ENCODE assay signal across 10 cellular contexts in the genomic region with DNA sequence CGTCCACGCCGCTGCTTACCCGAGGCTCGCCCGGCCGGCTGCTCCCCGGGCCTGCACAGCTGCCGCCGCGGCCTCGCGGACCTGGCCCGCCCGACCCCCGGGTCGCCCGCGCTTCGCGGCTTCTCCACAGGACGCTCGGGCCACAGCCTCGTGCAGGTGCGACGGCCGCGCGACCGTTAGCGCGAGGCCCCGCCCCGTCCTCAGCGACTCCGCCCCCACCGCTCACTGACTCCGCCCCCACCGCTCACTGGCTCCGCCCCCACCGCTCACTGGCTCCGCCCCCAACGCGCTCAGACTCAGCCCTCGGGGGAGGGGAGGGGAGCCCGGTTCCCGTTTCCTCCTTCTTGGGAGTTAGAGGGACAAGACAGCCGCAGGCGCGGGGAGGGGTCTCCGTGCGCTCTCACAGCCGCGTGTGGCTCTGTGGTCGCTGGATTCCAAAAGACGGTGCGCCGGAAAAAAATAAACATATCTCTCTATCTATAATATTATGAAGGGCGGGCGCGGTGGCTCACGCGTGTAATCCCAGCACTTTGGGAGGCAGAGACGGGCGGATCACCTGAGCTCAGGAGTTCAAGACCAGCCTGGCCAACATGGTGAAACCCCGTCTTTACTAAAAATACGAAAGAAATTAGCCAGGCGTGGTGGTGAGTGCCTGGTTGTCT. TPM values are rescaled to one million over a fixed set of nuclear protein-coding genes. Genes with fewer than 3 reads are reported as not detected.
DNase-seq lines count a peak whose midpoint lies in the region; ATAC-seq and TF ChIP-seq lines count a peak whose summit lies in the region.
"Had no signal": no experiment of that assay in that cellular context is flagged by ENCODE, and none has a peak within 500 bp of the region (broad histone marks: within the 10 kb centered on the region; RNA-seq: fewer than 3 reads in every experiment).

A gene with protein sequence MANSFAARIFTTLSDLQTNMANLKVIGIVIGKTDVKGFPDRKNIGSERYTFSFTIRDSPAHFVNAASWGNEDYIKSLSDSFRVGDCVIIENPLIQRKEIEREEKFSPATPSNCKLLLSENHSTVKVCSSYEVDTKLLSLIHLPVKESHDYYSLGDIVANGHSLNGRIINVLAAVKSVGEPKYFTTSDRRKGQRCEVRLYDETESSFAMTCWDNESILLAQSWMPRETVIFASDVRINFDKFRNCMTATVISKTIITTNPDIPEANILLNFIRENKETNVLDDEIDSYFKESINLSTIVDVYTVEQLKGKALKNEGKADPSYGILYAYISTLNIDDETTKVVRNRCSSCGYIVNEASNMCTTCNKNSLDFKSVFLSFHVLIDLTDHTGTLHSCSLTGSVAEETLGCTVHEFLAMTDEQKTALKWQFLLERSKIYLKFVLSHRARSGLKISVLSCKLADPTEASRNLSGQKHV (minus strand): TSS at position 191 of the 662 bp plus-strand sequence. CDS start 3,989 bp downstream, outside the sequence.

- RAD21 ChIA-PET in HCT116 (lab: Charles Lee; ENCODE audit: low non-redundant PET in 1 of 2, low total read pairs in 2 of 2, uncharacterized antibody in 2 of 2, unreplicated experiment in 2 of 2), result interaction anchor here (0.6 to 0.7 kb wide), 3 partner anchors 12 to 77 kb away, joined by 3 to 5 read pairs (median 3); no protein-coding TSS in a partner anchor

- H3K9me2 ChIP-seq in HCT116 (ENCODE audit: insufficient read depth), result no peaks in the 10 kb centered on the region

- peaks cover 3% of the 10 kb centered on the region for H3K4me1 Mint-ChIP-seq in activated CD4-positive, alpha-beta T cell treated with anti-CD3 and anti-CD28 coated beads, Interleukin-2, amount 10 ng/mL, durations not matched to agents 24 days and 14 days
- no peaks in the 10 kb centered on the region for H3K4me1 Mint-ChIP-seq in endothelial cell (ENCODE audit: unreplicated experiment)

- H3K9me3 Mint-ChIP-seq in activated CD4-positive, alpha-beta T cell treated with anti-CD3 and anti-CD28 coated beads, Interleukin-2, amount 10 ng/mL, durations not matched to agents 24 days and 14 days, result no peaks in the 10 kb centered on the region
- no peaks in the 10 kb centered on the region for H3K9me3 Mint-ChIP-seq in endothelial cell (ENCODE audit: unreplicated experiment)

- CTCF ChIA-PET in HCT116 (lab: Charles Lee), result no interaction called here

- H3K27me3 ChIP-seq in HCT116 (ENCODE audit: insufficient read depth, low read length) (no peaks in the 10 kb centered on the region), ovary (peaks cover 3% of the 10 kb centered on the region), uterus (peaks cover 5 to 12% of the 10 kb centered on the region in 2 donors)

- H3K36me3 ChIP-seq in HCT116 (ENCODE audit: control insufficient read depth in 1 of 2, insufficient read depth in 2 of 2, low read length in 2 of 2) (no peaks in the 10 kb centered on the region), ovary (no peaks in the 10 kb centered on the region), uterus (no peaks in the 10 kb centered on the region)
- H3K36me3 ChIP-seq: heart right ventricle had no signal

- DNase-seq in HCT116 (ENCODE audit: low read depth, low spot score) (no peak), endothelial cell (ENCODE audit: low spot score) (peak; percentile 60), ovary (peak in 3 of 5 donors; percentile 31 to 50 (median 41)), uterus (no peak)
- peak; percentile 82 for DNase-seq in activated CD4-positive, alpha-beta T cell treated with anti-CD3 and anti-CD28 coated beads, Interleukin-2, amount 10 ng/mL, durations not matched to agents 24 days and 14 days

- peak within 1 kb of the TSS; percentile 89 for H2AFZ ChIP-seq in HCT116 (ENCODE audit: low read depth, low read length, poor library complexity, severe bottlenecking)

- H3K9me3 ChIP-seq in HCT116 (ENCODE audit: control insufficient read depth in 1 of 2, insufficient read depth in 1 of 2, low read depth in 1 of 2, low read length in 2 of 2) (no peaks in the 10 kb centered on the region), ovary (peaks cover 0 to 3% of the 10 kb centered on the region in 2 donors), uterus (no peaks in the 10 kb centered on the region)
- H3K9me3 ChIP-seq: heart right ventricle had no signal

- TF ChIP-seq RAD21 in HCT116 (IDR thresholded peaks at IDR 0.05; ENCODE audit: low read depth), result no peak

- intact Hi-C loops in HCT116 (cut with micrococcal nuclease) (no loop called here), ovary (cut with DNase I) (no loop called here), uterus (cut with DNase I; ENCODE audit: low total_unique reads) (no loop called here)
- intact Hi-C loops in activated CD4-positive, alpha-beta T cell treated with anti-CD3 and anti-CD28 coated beads, Interleukin-2, amount 10 ng/mL, durations not matched to agents 24 days and 14 days (cut with micrococcal nuclease), result no loop called here

- H3K4me3 ChIP-seq in HCT116 (replicated peaks in 1 of 2; ENCODE audit: low read depth in 1 of 2, low read length in 2 of 2), result peak within 1 kb of the TSS; percentile 32 to 42
- H3K4me3 ChIP-seq in ovary, result no peak within 1 kb of the TSS
- H3K4me3 ChIP-seq in uterus, result no peak within 1 kb of the TSS

- TF ChIP-seq CTCF in HCT116 (IDR thresholded peaks at IDR 0.05 in 2 of 3, conservative IDR thresholded peaks at IDR 0.05 in 1 of 3; ENCODE audit: borderline replicate concordance in 1 of 3, insufficient read depth in 1 of 3, low read depth in 2 of 3, low read length in 2 of 3), result no peak
- TF ChIP-seq CTCF in endothelial cell (IDR thresholded peaks at IDR 0.05; ENCODE audit: unreplicated experiment), result no peak
- TF ChIP-seq CTCF in ovary (IDR thresholded peaks at IDR 0.05), result no peak
- no peak for TF ChIP-seq CTCF in uterus (IDR thresholded peaks at IDR 0.05)

- POLR2A ChIA-PET in HCT116 (lab: Charles Lee), result interaction anchor here (1.8 kb wide), 1 partner anchor 92 kb away, joined by 5 read pairs; a partner anchor contains a TSS

- H3K4me1 ChIP-seq in HCT116 (ENCODE audit: control insufficient read depth in 1 of 2, insufficient read depth in 2 of 2, low read length in 2 of 2) (peaks cover 9 to 20% of the 10 kb centered on the region in 2 experiments), ovary (ENCODE audit: insufficient read depth) (peaks cover 5% of the 10 kb centered on the region), uterus (peaks cover 0 to 4% of the 10 kb centered on the region in 2 donors)

- WGBS in ovary, 3 donors, result 3 to 7% (median 4%) methylated on average over 34 to 68 of the region's 68 CpGs

- peak within 1 kb of the TSS; percentile 62 for H3K4me2 ChIP-seq in HCT116 (ENCODE audit: low read length)
- H3K4me2 ChIP-seq: KMS-11 had no signal

- no peaks in the 10 kb centered on the region for H4K20me1 ChIP-seq in HCT116 (ENCODE audit: insufficient read depth)

- TF ChIP-seq EP300 in ovary (IDR thresholded peaks at IDR 0.05), result no peak

- H3K36me3 Mint-ChIP-seq in activated CD4-positive, alpha-beta T cell treated with anti-CD3 and anti-CD28 coated beads, Interleukin-2, amount 10 ng/mL, durations not matched to agents 24 days and 14 days (ENCODE audit: low read depth), result no peaks in the 10 kb centered on the region
- H3K36me3 Mint-ChIP-seq in endothelial cell (ENCODE audit: low read depth, unreplicated experiment), result no peaks in the 10 kb centered on the region

- peaks cover 19% of the 10 kb centered on the region for H3K27me3 Mint-ChIP-seq in activated CD4-positive, alpha-beta T cell treated with anti-CD3 and anti-CD28 coated beads, Interleukin-2, amount 10 ng/mL, durations not matched to agents 24 days and 14 days
- peaks cover 1% of the 10 kb centered on the region for H3K27me3 Mint-ChIP-seq in endothelial cell (ENCODE audit: unreplicated experiment)

- peak; percentile 89 for ATAC-seq in HCT116
- ATAC-seq in GM21381 (IDR thresholded peaks at IDR 0.05; ENCODE audit: unreplicated experiment), result no peak
- no peak for ATAC-seq in HG02623 (IDR thresholded peaks at IDR 0.05; ENCODE audit: unreplicated experiment)
- no peak for ATAC-seq in HG03196 (IDR thresholded peaks at IDR 0.05; ENCODE audit: unreplicated experiment)

- TF ChIP-seq POLR2A in HCT116 (IDR thresholded peaks at IDR 0.05; ENCODE audit: borderline replicate concordance, extremely low read depth, insufficient read depth, insufficient read length) (no peak), ovary (IDR thresholded peaks at IDR 0.05) (no peak), uterus (IDR thresholded peaks at IDR 0.05) (no peak)

- H3K27ac ChIP-seq in HCT116 (ENCODE audit: low read depth, low read length) (no peak within 1 kb of the TSS), ovary (no peak within 1 kb of the TSS), uterus (no peak within 1 kb of the TSS)
- H3K27ac ChIP-seq: heart right ventricle, KMS-11 had no signal

- no peak within 1 kb of the TSS for H3K27ac Mint-ChIP-seq in activated CD4-positive, alpha-beta T cell treated with anti-CD3 and anti-CD28 coated beads, Interleukin-2, amount 10 ng/mL, durations not matched to agents 24 days and 14 days
- no peak within 1 kb of the TSS for H3K27ac Mint-ChIP-seq in endothelial cell (ENCODE audit: unreplicated experiment)

- H3K4me3 Mint-ChIP-seq in activated CD4-positive, alpha-beta T cell treated with anti-CD3 and anti-CD28 coated beads, Interleukin-2, amount 10 ng/mL, durations not matched to agents 24 days and 14 days, result peak within 1 kb of the TSS; percentile 66
- no peak within 1 kb of the TSS for H3K4me3 Mint-ChIP-seq in endothelial cell (ENCODE audit: unreplicated experiment)

- peak within 1 kb of the TSS; percentile 7; the same call in 1 of the 2 replicates for H3K9ac ChIP-seq in HCT116 (ENCODE audit: low read length)
- H3K9ac ChIP-seq: KMS-11 had no signal

- no peaks in the 10 kb centered on the region for H3K79me2 ChIP-seq in HCT116 (ENCODE audit: insufficient read depth, low read length)

- BruUV-seq in HCT116 (replicated peaks; lab: Mats Ljungman, UMichigan), result no TSS peak

TF ChIP-seq in HCT116, 20 proteins besides CTCF, POLR2A, EP300 and RAD21:
- TF ChIP-seq POLR2AphosphoS5 (IDR thresholded peaks at IDR 0.05; ENCODE audit: low read depth, low read length) (no peak; the same call in 1 of the 2 replicates), JUND (IDR thresholded peaks at IDR 0.05) (no peak), ZNF274 (IDR thresholded peaks at IDR 0.05; ENCODE audit: low read depth, low read length) (no peak)

RNA-seq across cellular contexts. Expression of the gene that starts here (rescaled TPM):
- total RNA-seq in HCT116 (2021; ENCODE audit: unreplicated experiment) (0.59 TPM), endothelial cell (ENCODE audit: unreplicated experiment) (not detected), ovary (under 1 TPM in 2 of 7 donors, not detected in 5; 0.23 to 0.24 TPM), uterus (under 1 TPM in 2 of 4 donors, not detected in 2; 0.48 to 0.76 TPM)
- polyA plus RNA-seq in HCT116 (2012), result 0.21 and 0.36 TPM in 2 replicates
- not detected in 2 replicates for total RNA-seq in activated CD4-positive, alpha-beta T cell treated with anti-CD3 and anti-CD28 coated beads, Interleukin-2, amount 10 ng/mL, durations not matched to agents 24 days and 14 days
- under 1 TPM; 0.24 to 0.27 TPM for polyA plus RNA-seq in ovary
- total RNA-seq: heart right ventricle had no signal
- polyA plus RNA-seq: heart right ventricle had no signal

Comparison
In these comparisons a context has a peak if more than half of its experiments do, and no peak if none do; other contexts are left out.
1. Peak in ATAC-seq, H3K4me3 ChIP-seq, H3K9ac ChIP-seq and H3K4me2 ChIP-seq in HCT116; RNA of the gene not detected or under 1 TPM.
2. Peak in DNase-seq in activated CD4-positive, alpha-beta T cell treated with anti-CD3 and anti-CD28 coated beads, Interleukin-2, amount 10 ng/mL, durations not matched to agents 24 days and 14 days; RNA of the gene not detected or under 1 TPM.
3. Peak in DNase-seq in endothelial cell; RNA of the gene not detected or under 1 TPM.
4. Peak in DNase-seq in ovary; RNA of the gene not detected or under 1 TPM.